Comparison of ENCODE assay signal across 8 cellular contexts in genomic region chr20:49812463-49813304, GRCh38. TPM values are rescaled to one million over a fixed set of nuclear protein-coding genes. Genes with fewer than 3 reads are reported as not detected.
DNase-seq lines count a peak whose midpoint lies in the region; ATAC-seq and TF ChIP-seq lines count a peak whose summit lies in the region.

SLC9A8 (plus strand) TSS chr20:49812828; CDS start chr20:49812923, 95 bp downstream.

- no peaks in the 10 kb centered on the region for H3K9me3 ChIP-seq in fibroblast of lung (ENCODE audit: control insufficient read depth, insufficient read depth, low read depth, low read length)
- H3K9me3 ChIP-seq in naive thymus-derived CD4-positive, alpha-beta T cell (ENCODE audit: control insufficient read depth in 2 of 3, low read length in 3 of 3), result no peaks in the 10 kb centered on the region

- H3K9ac ChIP-seq in KMS-11, result peak within 1 kb of the TSS; percentile 63
- peak within 1 kb of the TSS; percentile 89 for H3K9ac ChIP-seq in fibroblast of lung (ENCODE audit: insufficient read depth, low read length)

- no peak for TF ChIP-seq CTCF in KMS-11 (conservative IDR thresholded peaks at IDR 0.05; ENCODE audit: low read depth, low read length)
- peak in 1 of 2 donors; percentile 31 for TF ChIP-seq CTCF in fibroblast of lung (conservative IDR thresholded peaks at IDR 0.05 in 1 of 2, IDR thresholded peaks at IDR 0.05 in 1 of 2; ENCODE audit: low read depth in 1 of 2, low read length in 2 of 2)

- H3K79me2 ChIP-seq in KMS-11 (ENCODE audit: insufficient read depth, low read depth), result peaks cover 7% of the 10 kb centered on the region; the same call in 1 of the 2 replicates
- H3K79me2 ChIP-seq in fibroblast of lung (ENCODE audit: control insufficient read depth, insufficient read depth, low read length), result peaks cover 10% of the 10 kb centered on the region

- no peaks in the 10 kb centered on the region for H3K27me3 Mint-ChIP-seq in activated T-helper 1 cell treated with anti-CD3 and anti-CD28 coated beads, Interleukin-12 subunit alpha, Interleukin-12 subunit beta, Interleukin-2, Interleukin-4 antibody, amounts not matched to agents 30 ng/mL and 10 ng/mL and 1 ng/mL, durations not matched to agents 14 hours and 24 hours and 36 hours (ENCODE audit: insufficient read depth)
- no peaks in the 10 kb centered on the region for H3K27me3 Mint-ChIP-seq in naive thymus-derived CD4-positive, alpha-beta T cell
- H3K27me3 Mint-ChIP-seq in stimulated activated memory B cell treated with anti-CD40 and anti-IgM and Interleukin-4, amounts not matched to agents 10 μg/mL and 1 μg/mL and 100 μg/mL, for 72 hours, result no peaks in the 10 kb centered on the region

- H3K36me3 ChIP-seq in KMS-11 (ENCODE audit: insufficient read depth), result peaks cover 3% of the 10 kb centered on the region; the same call in 1 of the 2 replicates
- H3K36me3 ChIP-seq in fibroblast of lung (ENCODE audit: control insufficient read depth, insufficient read depth, low read length), result peaks cover 2% of the 10 kb centered on the region
- H3K36me3 ChIP-seq in naive thymus-derived CD4-positive, alpha-beta T cell (ENCODE audit: control insufficient read depth in 2 of 3, insufficient read depth in 3 of 3, low read length in 3 of 3), result peaks cover 0 to 11% (median 0%) of the 10 kb centered on the region in 3 experiments

- peak within 1 kb of the TSS; percentile 97 for H3K27ac Mint-ChIP-seq in activated T-helper 1 cell treated with anti-CD3 and anti-CD28 coated beads, Interleukin-12 subunit alpha, Interleukin-12 subunit beta, Interleukin-2, Interleukin-4 antibody, amounts not matched to agents 30 ng/mL and 10 ng/mL and 1 ng/mL, durations not matched to agents 14 hours and 24 hours and 36 hours
- H3K27ac Mint-ChIP-seq in naive thymus-derived CD4-positive, alpha-beta T cell, result peak within 1 kb of the TSS; percentile 94 to 98 (median 96)
- H3K27ac Mint-ChIP-seq in stimulated activated memory B cell treated with anti-CD40 and anti-IgM and Interleukin-4, amounts not matched to agents 10 μg/mL and 1 μg/mL and 100 μg/mL, for 72 hours, result peak within 1 kb of the TSS; percentile 98

- H3K4me3 ChIP-seq in KMS-11 (IDR thresholded peaks at IDR 0.05; ENCODE audit: insufficient read depth, low read depth, low read length) (peak within 1 kb of the TSS; percentile 77), fibroblast of lung (replicated peaks in 1 of 4; ENCODE audit: control extremely low read depth in 1 of 4, insufficient read depth in 1 of 4, low read depth in 3 of 4, low read length in 4 of 4) (peak within 1 kb of the TSS; percentile 69 to 94 (median 88))
- H3K4me3 ChIP-seq in naive thymus-derived CD4-positive, alpha-beta T cell (ENCODE audit: low read length), result peak within 1 kb of the TSS; percentile 81

- peak; percentile 90 for ATAC-seq in GM21737 (IDR thresholded peaks at IDR 0.05; ENCODE audit: unreplicated experiment)
- ATAC-seq in naive thymus-derived CD4-positive, alpha-beta T cell, result peak; percentile 93
- peak; percentile 95 for ATAC-seq in stimulated activated memory B cell treated with anti-CD40 and anti-IgM and Interleukin-4, amounts not matched to agents 10 μg/mL and 1 μg/mL and 100 μg/mL, for 72 hours

- DNase-seq in DMS79 treated with DMSO at 0.1 percent for 48 hours (lab: John Stamatoyannopoulos, UW), result peak; percentile 88
- peak; percentile 99 for DNase-seq in RKO (ENCODE audit: low spot score)
- DNase-seq in activated T-helper 1 cell treated with anti-CD3 and anti-CD28 coated beads, Interleukin-12 subunit alpha, Interleukin-12 subunit beta, Interleukin-2, Interleukin-4 antibody, amounts not matched to agents 30 ng/mL and 10 ng/mL and 1 ng/mL, durations not matched to agents 14 hours and 24 hours and 36 hours (ENCODE audit: low spot score), result peak; percentile 83
- DNase-seq in fibroblast of lung (ENCODE audit: low read depth in 2 of 2), result peak; percentile 82 to 92
- peak; percentile 67 to 85 (median 75) for DNase-seq in naive thymus-derived CD4-positive, alpha-beta T cell

- peak within 1 kb of the TSS; percentile 94 for H3K4me2 ChIP-seq in KMS-11
- peak within 1 kb of the TSS; percentile 96 for H3K4me2 ChIP-seq in fibroblast of lung (ENCODE audit: extremely low read depth, insufficient read depth, low read length)

- H3K4me1 ChIP-seq in KMS-11 (ENCODE audit: low read depth, poor library complexity, severe bottlenecking) (peaks cover 23% of the 10 kb centered on the region), fibroblast of lung (ENCODE audit: control insufficient read depth, extremely low read depth, insufficient read depth, low read length) (peaks cover 7% of the 10 kb centered on the region)
- H3K4me1 ChIP-seq in naive thymus-derived CD4-positive, alpha-beta T cell (ENCODE audit: control insufficient read depth in 2 of 2, insufficient read depth in 2 of 2, low read length in 2 of 2), result peaks cover 12 to 17% of the 10 kb centered on the region in 2 donors

- H3K4me3 Mint-ChIP-seq in activated T-helper 1 cell treated with anti-CD3 and anti-CD28 coated beads, Interleukin-12 subunit alpha, Interleukin-12 subunit beta, Interleukin-2, Interleukin-4 antibody, amounts not matched to agents 30 ng/mL and 10 ng/mL and 1 ng/mL, durations not matched to agents 14 hours and 24 hours and 36 hours, result peak within 1 kb of the TSS; percentile 91
- H3K4me3 Mint-ChIP-seq in naive thymus-derived CD4-positive, alpha-beta T cell, result peak within 1 kb of the TSS; percentile 90 to 99 (median 94)
- peak within 1 kb of the TSS; percentile 93 for H3K4me3 Mint-ChIP-seq in stimulated activated memory B cell treated with anti-CD40 and anti-IgM and Interleukin-4, amounts not matched to agents 10 μg/mL and 1 μg/mL and 100 μg/mL, for 72 hours

- POLR2A ChIA-PET in naive thymus-derived CD4-positive, alpha-beta T cell (lab: Charles Lee), result interaction anchor here (0.7 to 2.0 kb wide), 10 partner anchors 8 to 301 kb away, joined by 3 to 9 read pairs (median 4); no protein-coding TSS in a partner anchor

- intact Hi-C loops in activated T-helper 1 cell treated with anti-CD3 and anti-CD28 coated beads, Interleukin-12 subunit alpha, Interleukin-12 subunit beta, Interleukin-2, Interleukin-4 antibody, amounts not matched to agents 30 ng/mL and 10 ng/mL and 1 ng/mL, durations not matched to agents 14 hours and 24 hours and 36 hours (cut with micrococcal nuclease), result loop anchor here (1.0 to 5.0 kb wide), 12 partner anchors 10 to 625 kb away; partner anchors contain the start of genes B4GALT5, RNF114, SPATA2 and STAU1
- intact Hi-C loops in naive thymus-derived CD4-positive, alpha-beta T cell (cut with micrococcal nuclease), result loop anchor here (1.0 to 10.0 kb wide), 10 partner anchors 10 to 1730 kb away; partner anchors contain the start of genes B4GALT5 (in 2 of the 2), SPATA2 (in 2 of the 2), CEBPB (in 1 of the 2) and CSE1L (in 1 of the 2)

- peaks cover 4% of the 10 kb centered on the region for H3K9me3 Mint-ChIP-seq in activated T-helper 1 cell treated with anti-CD3 and anti-CD28 coated beads, Interleukin-12 subunit alpha, Interleukin-12 subunit beta, Interleukin-2, Interleukin-4 antibody, amounts not matched to agents 30 ng/mL and 10 ng/mL and 1 ng/mL, durations not matched to agents 14 hours and 24 hours and 36 hours
- no peaks in the 10 kb centered on the region for H3K9me3 Mint-ChIP-seq in naive thymus-derived CD4-positive, alpha-beta T cell
- H3K9me3 Mint-ChIP-seq in stimulated activated memory B cell treated with anti-CD40 and anti-IgM and Interleukin-4, amounts not matched to agents 10 μg/mL and 1 μg/mL and 100 μg/mL, for 72 hours, result peaks cover 5% of the 10 kb centered on the region

- CTCF ChIA-PET in naive thymus-derived CD4-positive, alpha-beta T cell (lab: Charles Lee), result interaction anchor here (1.0 kb wide), 1 partner anchor 12 kb away, joined by 3 read pairs; no protein-coding TSS in a partner anchor

- H3K36me3 Mint-ChIP-seq in activated T-helper 1 cell treated with anti-CD3 and anti-CD28 coated beads, Interleukin-12 subunit alpha, Interleukin-12 subunit beta, Interleukin-2, Interleukin-4 antibody, amounts not matched to agents 30 ng/mL and 10 ng/mL and 1 ng/mL, durations not matched to agents 14 hours and 24 hours and 36 hours (ENCODE audit: low read depth), result peaks cover 24% of the 10 kb centered on the region
- peaks cover 0 to 26% (median 12%) of the 10 kb centered on the region in 5 donors for H3K36me3 Mint-ChIP-seq in naive thymus-derived CD4-positive, alpha-beta T cell
- H3K36me3 Mint-ChIP-seq in stimulated activated memory B cell treated with anti-CD40 and anti-IgM and Interleukin-4, amounts not matched to agents 10 μg/mL and 1 μg/mL and 100 μg/mL, for 72 hours, result peaks cover 18% of the 10 kb centered on the region

- peak within 1 kb of the TSS; percentile 88 for H2AFZ ChIP-seq in KMS-11 (ENCODE audit: low read depth)
- peak within 1 kb of the TSS; percentile 77 for H2AFZ ChIP-seq in fibroblast of lung (ENCODE audit: low read length)

- H3K27me3 ChIP-seq in KMS-11 (ENCODE audit: insufficient read depth, low read depth) (no peaks in the 10 kb centered on the region), fibroblast of lung (ENCODE audit: control insufficient read depth, insufficient read depth, low read length) (no peaks in the 10 kb centered on the region)
- no peaks in the 10 kb centered on the region for H3K27me3 ChIP-seq in naive thymus-derived CD4-positive, alpha-beta T cell (ENCODE audit: control insufficient read depth in 2 of 2, insufficient read depth in 2 of 2, low read length in 2 of 2)

- peaks cover 50% of the 10 kb centered on the region for H3K4me1 Mint-ChIP-seq in activated T-helper 1 cell treated with anti-CD3 and anti-CD28 coated beads, Interleukin-12 subunit alpha, Interleukin-12 subunit beta, Interleukin-2, Interleukin-4 antibody, amounts not matched to agents 30 ng/mL and 10 ng/mL and 1 ng/mL, durations not matched to agents 14 hours and 24 hours and 36 hours (ENCODE audit: low read depth)
- peaks cover 13 to 44% (median 39%) of the 10 kb centered on the region in 7 donors for H3K4me1 Mint-ChIP-seq in naive thymus-derived CD4-positive, alpha-beta T cell
- H3K4me1 Mint-ChIP-seq in stimulated activated memory B cell treated with anti-CD40 and anti-IgM and Interleukin-4, amounts not matched to agents 10 μg/mL and 1 μg/mL and 100 μg/mL, for 72 hours, result peaks cover 44% of the 10 kb centered on the region

- H3K27ac ChIP-seq in KMS-11, result peak within 1 kb of the TSS; percentile 32
- peak within 1 kb of the TSS; percentile 92 for H3K27ac ChIP-seq in fibroblast of lung (ENCODE audit: insufficient read depth, low read length)
- H3K27ac ChIP-seq in naive thymus-derived CD4-positive, alpha-beta T cell (ENCODE audit: low read depth, low read length), result peak within 1 kb of the TSS; percentile 95

- H4K20me1 ChIP-seq in KMS-11 (ENCODE audit: insufficient read depth) (no peaks in the 10 kb centered on the region), fibroblast of lung (ENCODE audit: control insufficient read depth, extremely low read depth, insufficient read depth, low read length) (no peaks in the 10 kb centered on the region)

RNA-seq across cellular contexts. Expression of gene SLC9A8, which starts in this region (rescaled TPM):
- 16.2 and 20.8 TPM in 2 replicates for total RNA-seq in activated T-helper 1 cell treated with anti-CD3 and anti-CD28 coated beads, Interleukin-12 subunit alpha, Interleukin-12 subunit beta, Interleukin-2, Interleukin-4 antibody, amounts not matched to agents 30 ng/mL and 10 ng/mL and 1 ng/mL, durations not matched to agents 14 hours and 24 hours and 36 hours
- total RNA-seq in fibroblast of lung, result 6.9 and 15.5 TPM in 2 replicates
- 2.4 and 2.7 TPM in 2 replicates for polyA plus RNA-seq in fibroblast of lung
- polyA plus RNA-seq in fibroblast of lung (2012), result 4.4 and 4.7 TPM in 2 replicates
- 9.2 and 13.7 TPM in 2 replicates for polyA minus RNA-seq in fibroblast of lung (ENCODE audit: low replicate concordance)
- total RNA-seq in naive thymus-derived CD4-positive, alpha-beta T cell, result 10 to 100 TPM; 21.7 to 42.5 (median 25.7) TPM
- 1 to 10 TPM; 6.2 to 7.2 TPM for polyA plus RNA-seq in naive thymus-derived CD4-positive, alpha-beta T cell

Comparison
In these comparisons a context has a peak if more than half of its experiments do, and no peak if none do; other contexts are left out.
1. Peak in every context shown above with its lines: DNase-seq, ATAC-seq, H3K4me3 ChIP-seq and H3K27ac ChIP-seq.
2. H3K27ac ChIP-seq: peak in every context shown above with its lines; median percentile 95 in naive thymus-derived CD4-positive, alpha-beta T cell; 92 in fibroblast of lung; 32 in KMS-11.